In genomic region chr12:56591961-56592360, GRCh38 we compare ENCODE assay signal across 17 cellular contexts. TPM values are rescaled to one million over a fixed set of nuclear protein-coding genes. Genes with fewer than 3 reads are reported as not detected.
DNase-seq lines count a peak whose midpoint lies in the region; ATAC-seq and TF ChIP-seq lines count a peak whose summit lies in the region.
"Had no signal": no experiment of that assay in that cellular context is flagged by ENCODE, and none has a peak within 500 bp of the region (broad histone marks: within the 10 kb centered on the region; RNA-seq: fewer than 3 reads in every experiment).

No MANE protein-coding gene starts in this region.

- no peaks in the 10 kb centered on the region for H3K9me3 Mint-ChIP-seq in progenitor cell of endocrine pancreas (ENCODE audit: low read depth)
- H3K9me3 Mint-ChIP-seq: CD4-positive, CD25-positive, alpha-beta regulatory T cell had no signal

- H3K36me3 ChIP-seq in RWPE2 (ENCODE audit: low read depth): peaks cover 70% of the 10 kb centered on the region
- H3K36me3 ChIP-seq in psoas muscle (ENCODE audit: insufficient read depth in 1 of 2, low read depth in 1 of 2): peaks cover 5 to 38% of the 10 kb centered on the region in 2 donors

- H3K4me1 Mint-ChIP-seq in progenitor cell of endocrine pancreas (ENCODE audit: low read depth): peaks cover 1% of the 10 kb centered on the region

- H3K27me3 ChIP-seq in RWPE2 (ENCODE audit: insufficient read depth, poor library complexity, severe bottlenecking): no peaks in the 10 kb centered on the region
- no peaks in the 10 kb centered on the region for H3K27me3 ChIP-seq in psoas muscle (ENCODE audit: insufficient read depth in 3 of 3, low read length in 2 of 3)

- no peaks in the 10 kb centered on the region for H3K9me3 ChIP-seq in RWPE2 (ENCODE audit: severe bottlenecking)
- H3K9me3 ChIP-seq in psoas muscle: no peaks in the 10 kb centered on the region

- H3K4me3 ChIP-seq in RWPE2 (ENCODE audit: severe bottlenecking) (no peak overlapping the region), psoas muscle (no peak overlapping the region)
- H3K4me3 ChIP-seq: GM12878 had no signal

- no peak overlapping the region for H3K4me3 Mint-ChIP-seq in progenitor cell of endocrine pancreas (ENCODE audit: low read depth)
- H3K4me3 Mint-ChIP-seq: CD4-positive, CD25-positive, alpha-beta regulatory T cell had no signal

- DNase-seq in EH (ENCODE audit: low read depth) (peak; percentile 76), RWPE2 (ENCODE audit: low spot score) (no peak), epidermal melanocyte (ENCODE audit: insufficient read length, low spot score) (peak; percentile 41), progenitor cell of endocrine pancreas (ENCODE audit: low spot score, unreplicated experiment) (no peak), psoas muscle (no peak), MV-4-11 (lab: John Stamatoyannopoulos, UW) (no peak), Right ventricle myocardium inferior (ENCODE audit: missing footprints) (no peak)
- DNase-seq: activated naive CD4-positive, alpha-beta T cell; CD4-positive, CD25-positive, alpha-beta regulatory T cell; central memory CD4-positive, alpha-beta T cell; head of caudate nucleus; KBM-7; NCI-H1417 treated with DMSO at 0.1 percent for 48 hours had no signal

- H3K4me1 ChIP-seq in RWPE2 (ENCODE audit: insufficient read depth, poor library complexity, severe bottlenecking): no peaks in the 10 kb centered on the region
- no peaks in the 10 kb centered on the region for H3K4me1 ChIP-seq in psoas muscle
- H3K4me1 ChIP-seq: parathyroid adenoma had no signal

- H3K27me3 Mint-ChIP-seq in progenitor cell of endocrine pancreas: no peaks in the 10 kb centered on the region
- H3K27me3 Mint-ChIP-seq: CD4-positive, CD25-positive, alpha-beta regulatory T cell had no signal

- peaks cover 17% of the 10 kb centered on the region for H3K36me3 Mint-ChIP-seq in progenitor cell of endocrine pancreas (ENCODE audit: insufficient read depth)

- H3K27ac ChIP-seq in RWPE2 (ENCODE audit: poor library complexity, severe bottlenecking) (peak overlapping the region; percentile 37), psoas muscle (no peak overlapping the region)
- H3K27ac ChIP-seq: parathyroid adenoma had no signal

- TF ChIP-seq CTCF in RWPE2 (IDR thresholded peaks at IDR 0.05; ENCODE audit: poor library complexity, severe bottlenecking) (no peak), progenitor cell of endocrine pancreas (IDR thresholded peaks at IDR 0.05; ENCODE audit: unreplicated experiment) (no peak), psoas muscle (IDR thresholded peaks at IDR 0.05) (no peak)

- intact Hi-C loops in psoas muscle (cut with DNase I) (loop anchor here in 1 of 2 donors (5.0 kb wide), 1 partner anchor 80 kb away; no protein-coding TSS in a partner anchor), Right ventricle myocardium inferior (cut with DNase I) (loop anchor here (5.0 kb wide), 1 partner anchor 40 kb away; the partner anchor contains the start of gene BAZ2A)

- no peak for ATAC-seq in RWPE2 (ENCODE audit: low read depth)
- ATAC-seq in HG02870 (IDR thresholded peaks at IDR 0.05; ENCODE audit: unreplicated experiment): no peak
- ATAC-seq in psoas muscle: no peak
- no peak for ATAC-seq in Right ventricle myocardium inferior
- ATAC-seq: GM12878, HCT116 had no signal

- H3K27ac Mint-ChIP-seq in progenitor cell of endocrine pancreas: peak overlapping the region; percentile 45
- H3K27ac Mint-ChIP-seq: CD4-positive, CD25-positive, alpha-beta regulatory T cell had no signal

RNA-seq across cellular contexts. Expression of gene BAZ2A, which starts 38.2 kb away (rescaled TPM):
- total RNA-seq in progenitor cell of endocrine pancreas (128 and 131 TPM in 2 replicates), psoas muscle (10 to 100 TPM; 41.0 to 53.8 (median 47.7) TPM), Right ventricle myocardium inferior (31.4 TPM)
- polyA plus RNA-seq in psoas muscle: 10 to 100 TPM; 10.0 to 39.4 (median 25.5) TPM

RNA-seq across cellular contexts. Expression of gene ATP5F1B, which starts 53.8 kb away (rescaled TPM):
- total RNA-seq in progenitor cell of endocrine pancreas (528 and 541 TPM in 2 replicates), psoas muscle (1,000 to 10,000 TPM; 1,044 to 2,377 (median 1,300) TPM), Right ventricle myocardium inferior (3,152 TPM)
- polyA plus RNA-seq in psoas muscle: 1,000 to 10,000 TPM; 1,196 to 2,759 (median 1,470) TPM

Comparison
In these comparisons a context has a peak if more than half of its experiments do, and no peak if none do; other contexts are left out.
1. DNase-seq: peak in EH (single experiment) and epidermal melanocyte (single experiment); none in RWPE2 (single experiment), progenitor cell of endocrine pancreas (single experiment), psoas muscle (0 of 2), MV-4-11 (single experiment) and Right ventricle myocardium inferior (single experiment).